1 cellular context compared by ENCODE assay signal in the genomic region with DNA sequence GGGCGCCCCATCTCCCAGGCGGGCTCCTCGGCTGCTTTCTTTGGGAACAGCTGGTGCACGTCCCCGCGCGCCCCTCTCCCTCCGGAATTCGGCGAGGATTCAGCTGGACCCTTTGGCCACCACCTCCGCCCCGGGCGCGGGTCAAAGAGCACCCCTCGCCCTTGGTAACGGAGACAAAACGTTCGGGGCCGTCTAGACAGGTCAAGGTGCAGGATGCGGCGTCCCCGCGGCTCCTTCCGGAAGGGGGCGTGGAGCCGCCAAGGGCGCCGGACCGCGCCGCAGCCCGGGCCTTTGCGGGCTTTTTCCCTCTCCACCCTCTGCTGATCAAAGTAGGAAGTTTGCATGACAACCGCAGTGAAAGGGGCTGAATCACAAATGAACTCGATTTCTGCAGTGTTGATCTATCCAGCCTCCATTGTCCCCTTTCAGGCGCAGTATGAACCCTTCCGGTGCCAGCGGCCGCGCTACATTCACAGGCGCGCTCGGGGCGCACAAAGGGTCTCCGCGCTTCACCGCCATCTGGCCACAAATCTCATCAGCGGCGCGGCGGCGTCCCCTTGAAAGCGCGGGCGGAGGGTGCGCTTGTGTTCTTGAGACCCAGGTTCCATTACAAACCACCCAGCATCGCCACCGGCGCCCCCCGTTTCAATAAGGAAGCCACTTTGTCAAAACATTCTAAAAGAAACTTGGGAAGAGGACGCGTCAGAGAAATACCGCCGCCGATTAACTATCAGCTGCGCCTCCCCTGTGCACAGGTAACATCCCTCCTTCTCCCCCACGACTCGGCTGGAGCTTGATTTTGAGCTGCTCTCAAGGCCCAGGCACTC.
TF ChIP-seq lines count a peak whose summit lies in the region.

No MANE protein-coding gene starts in this region.

TF ChIP-seq in H1, 55 proteins besides CTCF, POLR2A, EP300 and RAD21:
- TF ChIP-seq YY1 (IDR thresholded peaks at IDR 0.05; ENCODE audit: low read depth, low read length) (peak; percentile 69), HDAC2 (IDR thresholded peaks at IDR 0.05; ENCODE audit: borderline replicate concordance in 1 of 2, low read depth in 2 of 2, low read length in 2 of 2) (peak in 1 of 2 experiments; percentile 38; a peak in 1 of 4 replicates), POLR2AphosphoS5 (IDR thresholded peaks at IDR 0.05; ENCODE audit: low read depth, low read length) (no peak), TCF12 (IDR thresholded peaks at IDR 0.05; ENCODE audit: low read depth, low read length) (0 out of 2 replicates have a peak, but pooled peaks have one; percentile 63), TEAD4 (IDR thresholded peaks at IDR 0.05; ENCODE audit: low read depth, low read length) (0 out of 2 replicates have a peak, but pooled peaks have one; percentile 1), NANOG (IDR thresholded peaks at IDR 0.05; ENCODE audit: insufficient read depth, low read depth, low read length, poor library complexity, severe bottlenecking) (peak; percentile 61), RNF2 (IDR thresholded peaks at IDR 0.05; ENCODE audit: borderline replicate concordance, low read depth, low read length, missing control alignments, poor library complexity, severe bottlenecking) (peak; percentile 79), RBBP5 (IDR thresholded peaks at IDR 0.05; ENCODE audit: borderline replicate concordance, low read depth, low read length) (peak; percentile 93), SIN3A (conservative IDR thresholded peaks at IDR 0.05 in 1 of 2, IDR thresholded peaks at IDR 0.05 in 1 of 2; ENCODE audit: low read depth in 1 of 2, low read length in 2 of 2) (no peak), KDM5A (IDR thresholded peaks at IDR 0.05; ENCODE audit: low read length) (no peak), POU5F1 (IDR thresholded peaks at IDR 0.05; ENCODE audit: low read depth, low read length) (peak; percentile 72; the same call in 1 of the 2 replicates), SUZ12 (IDR thresholded peaks at IDR 0.05; ENCODE audit: low read length) (peak; percentile 65), EGR1 (IDR thresholded peaks at IDR 0.05; ENCODE audit: borderline replicate concordance, low read depth, low read length) (no peak), JUN (IDR thresholded peaks at IDR 0.05; ENCODE audit: low read depth, low read length) (0 out of 2 replicates have a peak, but pooled peaks have one; percentile 20), SP1 (IDR thresholded peaks at IDR 0.05; ENCODE audit: low read depth, low read length) (no peak; the same call in 1 of the 2 replicates), KDM1A (IDR thresholded peaks at IDR 0.05; ENCODE audit: borderline replicate concordance, low read length) (no peak), EZH2 (IDR thresholded peaks at IDR 0.05; ENCODE audit: low read depth, low read length, severe bottlenecking) (peak; percentile 24), ZNF274 (IDR thresholded peaks at IDR 0.05; ENCODE audit: borderline replicate concordance, extremely low read depth, low read length) (no peak), CTBP2 (IDR thresholded peaks at IDR 0.05; ENCODE audit: borderline replicate concordance, insufficient read depth, insufficient read length, low read length) (peak; percentile 97), RXRA (IDR thresholded peaks at IDR 0.05; ENCODE audit: insufficient read depth, low read depth, low read length) (no peak), SAP30 (IDR thresholded peaks at IDR 0.05; ENCODE audit: insufficient read depth, insufficient replicate concordance, low read length) (peak; percentile 70), JUND (IDR thresholded peaks at IDR 0.05; ENCODE audit: low read length) (no peak), GABPA (IDR thresholded peaks at IDR 0.05; ENCODE audit: borderline replicate concordance, insufficient read depth, low read length) (peak; percentile 60; the same call in 1 of the 2 replicates), KDM4A (IDR thresholded peaks at IDR 0.05; ENCODE audit: low read depth, low read length, severe bottlenecking) (peak; percentile 74), BCL11A (IDR thresholded peaks at IDR 0.05; ENCODE audit: low read depth in 2 of 2, low read length in 2 of 2) (no peak), SP4 (IDR thresholded peaks at IDR 0.05; ENCODE audit: low read length) (no peak)
